8 cellular contexts compared by ENCODE assay signal in genomic region chr1:93608188-93609109, GRCh38.
DNase-seq lines count a peak whose midpoint lies in the region; ATAC-seq and TF ChIP-seq lines count a peak whose summit lies in the region.

No MANE protein-coding gene starts in this region.

- H3K4me1 Mint-ChIP-seq in activated B cell treated with CpG ODN at 0.5 μM for 24 hours (peaks cover 75% of the 10 kb centered on the region), mesothelial cell of epicardium (peaks cover 61% of the 10 kb centered on the region)

- H3K4me3 Mint-ChIP-seq in activated B cell treated with CpG ODN at 0.5 μM for 24 hours (peak overlapping the region; percentile 62), mesothelial cell of epicardium (no peak overlapping the region)

- CTCF ChIA-PET in activated B cell treated with CpG ODN at 0.5 μM for 24 hours (lab: Charles Lee) = interaction anchor here (0.7 to 3.0 kb wide), 5 partner anchors 8 to 205 kb away, joined by 3 to 19 read pairs (median 5); no protein-coding TSS in a partner anchor
- CTCF ChIA-PET in OCI-LY7 (lab: Charles Lee; ENCODE audit: unreplicated experiment) = no interaction called here

- H3K36me3 ChIP-seq in esophagus muscularis mucosa (no peaks in the 10 kb centered on the region), OCI-LY7 (ENCODE audit: insufficient read depth, low read length) (no peaks in the 10 kb centered on the region)

- H3K79me2 ChIP-seq in OCI-LY7 (ENCODE audit: insufficient read depth, low read depth, low read length) = no peaks in the 10 kb centered on the region

- DNase-seq in HFF-Myc (ENCODE audit: extremely low read depth, low read depth) = peak; percentile 65
- DNase-seq in activated B cell treated with CpG ODN at 0.5 μM for 24 hours = no peak
- no peak for DNase-seq in mesothelial cell of epicardium (ENCODE audit: low spot score in 2 of 2, unreplicated experiment in 2 of 2)
- DNase-seq in inferior parietal cortex (ENCODE audit: extremely low spot score) = no peak
- DNase-seq in esophagus muscularis mucosa (ENCODE audit: extremely low spot score) = no peak
- DNase-seq in OCI-LY7 (ENCODE audit: low spot score) = no peak

- intact Hi-C loops in activated B cell treated with CpG ODN at 0.5 μM for 24 hours (cut with micrococcal nuclease) = loop anchor here (1.0 to 2.0 kb wide), 6 partner anchors 8 to 428 kb away; partner anchors contain the start of genes CCDC18 and TMED5
- intact Hi-C loops in esophagus muscularis mucosa (cut with DNase I) = no loop called here
- intact Hi-C loops in OCI-LY7 (cut with micrococcal nuclease; ENCODE audit: unreplicated experiment) = no loop called here

- ATAC-seq in GM18511 (IDR thresholded peaks at IDR 0.05; ENCODE audit: unreplicated experiment) = peak; percentile 37
- ATAC-seq in activated B cell treated with CpG ODN at 0.5 μM for 24 hours (ENCODE audit: low read depth) = peak; percentile 28
- ATAC-seq in HG03378 (IDR thresholded peaks at IDR 0.05; ENCODE audit: unreplicated experiment) = no peak

- no peaks in the 10 kb centered on the region for H3K9me2 ChIP-seq in OCI-LY7 (ENCODE audit: insufficient read depth, low read length)

- H3K27ac ChIP-seq in esophagus muscularis mucosa (replicated peaks in 1 of 4) (peak overlapping the region in 2 of 4 donors; percentile 43 to 47), OCI-LY7 (ENCODE audit: low read depth, low read length, poor library complexity, severe bottlenecking) (no peak overlapping the region)

- no TSS peak for BruUV-seq in OCI-LY7 (replicated peaks; lab: Mats Ljungman, UMichigan)

- 57% methylated on average over 13 of the region's 15 CpGs for WGBS in esophagus muscularis mucosa

- H3K27me3 ChIP-seq in esophagus muscularis mucosa = no peaks in the 10 kb centered on the region

- peak overlapping the region; percentile 87 for H3K27ac Mint-ChIP-seq in activated B cell treated with CpG ODN at 0.5 μM for 24 hours
- H3K27ac Mint-ChIP-seq in mesothelial cell of epicardium = peak overlapping the region; percentile 60

- no peaks in the 10 kb centered on the region for H4K20me1 ChIP-seq in OCI-LY7 (ENCODE audit: insufficient read depth, low read length)

- POLR2A ChIA-PET in activated B cell treated with CpG ODN at 0.5 μM for 24 hours (lab: Charles Lee) = interaction anchor here (0.9 to 1.8 kb wide), 10 partner anchors 8 to 238 kb away, joined by 3 to 8 read pairs (median 5); partner anchors contain the start of gene BCAR3
- POLR2A ChIA-PET in OCI-LY7 (lab: Charles Lee) = interaction anchor here (1.1 kb wide), 2 partner anchors 9 to 16 kb away, joined by 3 to 4 read pairs; no protein-coding TSS in a partner anchor

- H3K9me3 ChIP-seq in esophagus muscularis mucosa = no peaks in the 10 kb centered on the region
- no peaks in the 10 kb centered on the region for H3K9me3 ChIP-seq in OCI-LY7 (ENCODE audit: low read length)

- H3K4me3 ChIP-seq in HFF-Myc (replicated peaks; ENCODE audit: low read depth, low read length) = no peak overlapping the region
- H3K4me3 ChIP-seq in esophagus muscularis mucosa = no peak overlapping the region
- H3K4me3 ChIP-seq in OCI-LY7 (ENCODE audit: low read depth, low read length, poor library complexity, severe bottlenecking) = no peak overlapping the region

- H3K27me3 Mint-ChIP-seq in activated B cell treated with CpG ODN at 0.5 μM for 24 hours = no peaks in the 10 kb centered on the region
- H3K27me3 Mint-ChIP-seq in mesothelial cell of epicardium (ENCODE audit: low read depth) = no peaks in the 10 kb centered on the region

- no peak for TF ChIP-seq POLR2A in esophagus muscularis mucosa (IDR thresholded peaks at IDR 0.05; ENCODE audit: low read depth)

- TF ChIP-seq EP300 in esophagus muscularis mucosa (IDR thresholded peaks at IDR 0.05) = no peak

- no peaks in the 10 kb centered on the region for H3K9me3 Mint-ChIP-seq in activated B cell treated with CpG ODN at 0.5 μM for 24 hours
- H3K9me3 Mint-ChIP-seq in mesothelial cell of epicardium = no peaks in the 10 kb centered on the region

- H3K4me2 ChIP-seq in OCI-LY7 (ENCODE audit: low read length) = no peak overlapping the region

- H3K4me1 ChIP-seq in esophagus muscularis mucosa (peaks cover 52 to 81% (median 69%) of the 10 kb centered on the region in 4 donors), OCI-LY7 (ENCODE audit: insufficient read depth, low read length, poor library complexity, severe bottlenecking) (no peaks in the 10 kb centered on the region)

- peak; percentile 25 for TF ChIP-seq CTCF in HFF-Myc (IDR thresholded peaks at IDR 0.05; ENCODE audit: low read depth, low read length, missing control alignments)
- TF ChIP-seq CTCF in activated B cell treated with CpG ODN at 0.5 μM for 24 hours (IDR thresholded peaks at IDR 0.05) = no peak
- no peak for TF ChIP-seq CTCF in mesothelial cell of epicardium (IDR thresholded peaks at IDR 0.05; ENCODE audit: unreplicated experiment)
- no peak for TF ChIP-seq CTCF in esophagus muscularis mucosa (IDR thresholded peaks at IDR 0.05)
- no peak for TF ChIP-seq CTCF in OCI-LY7 (conservative IDR thresholded peaks at IDR 0.05; ENCODE audit: low read length)

- H3K36me3 Mint-ChIP-seq in activated B cell treated with CpG ODN at 0.5 μM for 24 hours (ENCODE audit: low read depth) (peaks cover 18% of the 10 kb centered on the region), mesothelial cell of epicardium (no peaks in the 10 kb centered on the region)

- no peak overlapping the region for H2AFZ ChIP-seq in OCI-LY7 (ENCODE audit: low read length)
